ENCODE assay signal across 8 cellular contexts in the genomic region with DNA sequence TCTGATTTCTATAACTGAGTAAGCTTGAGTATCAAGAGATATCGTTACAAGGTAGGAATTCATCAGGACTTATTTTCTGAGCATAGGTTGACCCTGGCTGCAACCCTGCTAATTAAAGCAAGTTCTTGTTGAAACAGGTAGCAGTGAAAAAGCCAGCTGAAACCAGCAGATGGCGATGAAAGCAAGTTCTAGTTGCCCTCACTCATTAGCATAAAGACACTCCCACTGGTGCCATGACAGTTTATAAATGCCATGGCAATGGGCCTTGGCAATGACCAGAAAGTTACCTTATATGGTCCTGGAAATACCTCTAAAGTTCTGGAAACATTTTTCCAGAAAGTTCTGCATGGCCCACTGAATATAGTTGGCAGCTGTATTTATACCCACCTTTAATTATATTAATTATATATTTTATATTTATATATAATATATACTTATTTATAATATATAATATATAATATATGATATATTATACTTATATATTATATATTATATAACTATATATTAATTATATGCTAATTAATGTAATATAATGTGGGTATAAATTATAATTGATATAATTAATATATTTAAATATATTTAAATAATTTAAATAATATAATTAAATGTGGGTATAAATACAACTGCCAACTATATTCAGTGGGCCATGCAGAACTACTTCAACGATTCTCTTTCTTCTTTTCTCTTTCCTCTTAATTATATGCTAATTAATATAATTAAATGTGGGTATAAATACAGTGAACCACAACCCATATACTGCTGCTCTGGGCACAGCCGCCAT.
DNase-seq lines count a peak whose midpoint lies in the region; ATAC-seq and FAIRE-seq lines count a peak whose summit lies in the region.

No MANE protein-coding gene starts in this region.

- no peaks in the 10 kb centered on the region for H3K27me3 ChIP-seq in small intestine (ENCODE audit: control insufficient read depth in 2 of 2, insufficient read depth in 2 of 2, low read length in 2 of 2)

- H3K4me1 ChIP-seq in small intestine (ENCODE audit: control insufficient read depth in 2 of 2, insufficient read depth in 1 of 2, low read depth in 1 of 2, low read length in 1 of 2) = no peaks in the 10 kb centered on the region

- DNase-seq in NCI-H748 (lab: John Stamatoyannopoulos, UW; ENCODE audit: unreplicated experiment) (peak; percentile 70), NCI-H748 treated with DMSO at 0.1 percent for 48 hours (lab: John Stamatoyannopoulos, UW) (no peak), NCI-H2171 treated with DMSO at 0.1 percent for 48 hours (lab: John Stamatoyannopoulos, UW) (peak; percentile 49), cerebellar cortex (ENCODE audit: low spot score) (peak; percentile 18), small intestine (peak; percentile 39), T-helper 1 cell (no peak)

- H3K9me3 ChIP-seq in small intestine (ENCODE audit: control insufficient read depth, low read depth) = no peaks in the 10 kb centered on the region

- ATAC-seq in HG02938 (IDR thresholded peaks at IDR 0.05; ENCODE audit: unreplicated experiment) = peak; percentile 95
- ATAC-seq in activated CD4-positive, CD25-positive, alpha-beta regulatory T cell treated with anti-CD3 and anti-CD28 coated beads, Interleukin-2, amount 50 U/mL, for 24 hours = no peak

- peak; percentile 98 for FAIRE-seq in small intestine (lab: Jason Lieb, UNC)

- H3K4me3 ChIP-seq in small intestine (ENCODE audit: low read depth in 1 of 2, low read length in 2 of 2) = no peak overlapping the region

- no peaks in the 10 kb centered on the region for H3K36me3 ChIP-seq in small intestine (ENCODE audit: control insufficient read depth in 2 of 2, insufficient read depth in 2 of 2, low read length in 2 of 2)

- 84 to 87% (median 85%) methylated on average over 4 of the region's 4 CpGs for WGBS in small intestine, 3 donors

- no peak overlapping the region for H3K27ac ChIP-seq in small intestine (ENCODE audit: low read depth in 1 of 2, low read length in 1 of 2)

Comparison
In these comparisons a context has a peak if more than half of its experiments do, and no peak if none do; other contexts are left out.
1. DNase-seq: peak in NCI-H748 (single experiment), NCI-H2171 treated with DMSO at 0.1 percent for 48 hours (single experiment), cerebellar cortex (single experiment) and small intestine (single experiment); none in NCI-H748 treated with DMSO at 0.1 percent for 48 hours (single experiment) and T-helper 1 cell (0 of 5).